In genomic region chr1:238272145-238272544, GRCh38 we compare ENCODE assay signal across 35 cellular contexts.
"Had no signal": no experiment of that assay in that cellular context is flagged by ENCODE, and none has a peak within 500 bp of the region (broad histone marks: within the 10 kb centered on the region; RNA-seq: fewer than 3 reads in every experiment).

No MANE protein-coding gene starts in this region.

- DNase-seq: Karpas-422, Kasumi-1, MG63, MM.1S, MV-4-11, NCI-H1048, NCI-H1092, NCI-H1092 treated with DMSO at 0.1 percent for 48 hours, NCI-H1105, NCI-H1105 treated with DMSO at 0.1 percent for 48 hours, NCI-H1417, NCI-H1417 treated with DMSO at 0.1 percent for 48 hours, NCI-H1436, NCI-H1436 treated with DMSO at 0.1 percent for 48 hours, NCI-H146, NCI-H1694, NCI-H1694 treated with DMSO at 0.1 percent for 48 hours, NCI-H187, NCI-H187 treated with DMSO at 0.1 percent for 48 hours, NCI-H1930, NCI-H2029, NCI-H2029 treated with DMSO at 0.1 percent for 48 hours, NCI-H2081, NCI-H2081 treated with DMSO at 0.1 percent for 48 hours, NCI-H2107, NCI-H2171, NCI-H2171 treated with DMSO at 0.1 percent for 48 hours, NCI-H2227 treated with DMSO at 0.1 percent for 48 hours, NCI-H226, NCI-H345, NCI-H446, NCI-H446 treated with DMSO at 0.1 percent for 48 hours, NCI-H510A, NCI-H510A treated with DMSO at 0.1 percent for 48 hours had no signal

- H3K27me3 ChIP-seq: MG63 had no signal

- H3K27ac ChIP-seq: KMS-11 had no signal

- H3K9ac ChIP-seq: KMS-11 had no signal

- H3K4me3 ChIP-seq: MG63 had no signal

- H3K4me2 ChIP-seq: KMS-11 had no signal

- H3K9me3 ChIP-seq: MG63 had no signal

- H3K36me3 ChIP-seq: MG63 had no signal
